In genomic region chr3:150733936-150734794, GRCh38 we compare ENCODE assay signal across 1 cellular context.
TF ChIP-seq lines count a peak whose summit lies in the region.

No MANE protein-coding gene starts in this region.

TF ChIP-seq in HepG2, 621 proteins besides CTCF, POLR2A, EP300 and RAD21 (continued from another document and continues in another):
- TF ChIP-seq YEATS2 (CRISPR knock-in tag; IDR thresholded peaks at IDR 0.05; ENCODE audit: borderline replicate concordance) (no peak), ZNF350 (CRISPR knock-in tag; IDR thresholded peaks at IDR 0.05; ENCODE audit: borderline replicate concordance, low read depth) (no peak), ATF4 (CRISPR knock-in tag; IDR thresholded peaks at IDR 0.05) (0 out of 4 replicates have a peak, but pooled peaks of 1 of the 2 experiments have one; percentile 32), ZNF784 (CRISPR knock-in tag; IDR thresholded peaks at IDR 0.05; ENCODE audit: borderline replicate concordance) (peak; percentile 45; the same call in 1 of the 2 replicates), GRHL1 (CRISPR knock-in tag; conservative IDR thresholded peaks at IDR 0.05) (no peak), HMG20A (CRISPR knock-in tag; IDR thresholded peaks at IDR 0.05; ENCODE audit: borderline replicate concordance) (peak; percentile 79; the same call in 1 of the 2 replicates), ZBTB20 (CRISPR knock-in tag; IDR thresholded peaks at IDR 0.05; ENCODE audit: borderline replicate concordance, low read depth) (no peak), ATF5 (CRISPR knock-in tag; IDR thresholded peaks at IDR 0.05; ENCODE audit: low read depth) (no peak), MTERF4 (CRISPR knock-in tag; IDR thresholded peaks at IDR 0.05) (no peak), SAFB2 (CRISPR knock-in tag; IDR thresholded peaks at IDR 0.05; ENCODE audit: borderline replicate concordance, low read depth) (no peak), ERF (CRISPR knock-in tag; IDR thresholded peaks at IDR 0.05) (no peak), CREB1 (IDR thresholded peaks at IDR 0.05) (no peak), CREB1 (CRISPR knock-in tag; IDR thresholded peaks at IDR 0.05) (no peak), DNMT3B (CRISPR knock-in tag; conservative IDR thresholded peaks at IDR 0.05) (no peak), MBNL3 (CRISPR knock-in tag; conservative IDR thresholded peaks at IDR 0.05) (no peak), HNRNPK (IDR thresholded peaks at IDR 0.05; ENCODE audit: low read depth, low read length, poor library complexity, severe bottlenecking) (no peak), ZZZ3 (CRISPR knock-in tag; IDR thresholded peaks at IDR 0.05; ENCODE audit: borderline replicate concordance) (no peak), ZNF691 (CRISPR knock-in tag; IDR thresholded peaks at IDR 0.05; ENCODE audit: borderline replicate concordance, low read depth) (0 out of 2 replicates have a peak, but pooled peaks have one; percentile 4), SRY (CRISPR knock-in tag; IDR thresholded peaks at IDR 0.05) (no peak), ZNF780A (CRISPR knock-in tag; IDR thresholded peaks at IDR 0.05) (no peak), ZNF556 (CRISPR knock-in tag; IDR thresholded peaks at IDR 0.05; ENCODE audit: borderline replicate concordance) (no peak), ZNF879 (CRISPR knock-in tag; IDR thresholded peaks at IDR 0.05) (no peak), HCFC1 (IDR thresholded peaks at IDR 0.05; ENCODE audit: low read depth, low read length) (no peak), PTBP1 (IDR thresholded peaks at IDR 0.05; ENCODE audit: low read depth, low read length, poor library complexity, severe bottlenecking) (no peak), NFIC (IDR thresholded peaks at IDR 0.05; ENCODE audit: low read length) (0 out of 2 replicates have a peak, but pooled peaks have one; percentile 56), ZNF549 (CRISPR knock-in tag; IDR thresholded peaks at IDR 0.05) (no peak), SALL1 (CRISPR knock-in tag; IDR thresholded peaks at IDR 0.05) (peak; percentile 59), KAT7 (CRISPR knock-in tag; IDR thresholded peaks at IDR 0.05; ENCODE audit: borderline replicate concordance) (no peak), KAT2B (IDR thresholded peaks at IDR 0.05; ENCODE audit: borderline replicate concordance, low read depth, low read length) (no peak), ZMYM4 (CRISPR knock-in tag; IDR thresholded peaks at IDR 0.05) (no peak; the same call in 1 of the 2 replicates), XBP1 (CRISPR knock-in tag; IDR thresholded peaks at IDR 0.05) (no peak), KLF12 (CRISPR knock-in tag; IDR thresholded peaks at IDR 0.05; ENCODE audit: borderline replicate concordance) (no peak), MAF1 (CRISPR knock-in tag; IDR thresholded peaks at IDR 0.05; ENCODE audit: borderline replicate concordance) (no peak), E2F1 (CRISPR knock-in tag; IDR thresholded peaks at IDR 0.05) (no peak; the same call in 1 of the 2 replicates), ATF1 (CRISPR knock-in tag; IDR thresholded peaks at IDR 0.05) (peak; percentile 55; the same call in 1 of the 2 replicates), ETS1 (CRISPR knock-in tag; IDR thresholded peaks at IDR 0.05) (no peak), HNF4A (CRISPR knock-in tag; IDR thresholded peaks at IDR 0.05) (peak; percentile 26; the same call in 1 of the 2 replicates), ZNF510 (CRISPR knock-in tag; IDR thresholded peaks at IDR 0.05; ENCODE audit: low read depth) (no peak), ZNF816 (CRISPR knock-in tag; IDR thresholded peaks at IDR 0.05; ENCODE audit: borderline replicate concordance) (no peak), RNF219 (CRISPR knock-in tag; IDR thresholded peaks at IDR 0.05) (no peak), ZNF367 (CRISPR knock-in tag; IDR thresholded peaks at IDR 0.05; ENCODE audit: borderline replicate concordance) (no peak), CREB3 (CRISPR knock-in tag; IDR thresholded peaks at IDR 0.05) (no peak), ZNF772 (CRISPR knock-in tag; IDR thresholded peaks at IDR 0.05) (no peak), ZMAT5 (CRISPR knock-in tag; IDR thresholded peaks at IDR 0.05; ENCODE audit: borderline replicate concordance, low read depth) (no peak), POLR2AphosphoS2 (IDR thresholded peaks at IDR 0.05; ENCODE audit: low read depth, low read length) (no peak), TARDBP (CRISPR knock-in tag; IDR thresholded peaks at IDR 0.05) (no peak), JARID2 (CRISPR knock-in tag; IDR thresholded peaks at IDR 0.05; ENCODE audit: insufficient replicate concordance) (no peak), SIX4 (CRISPR knock-in tag; IDR thresholded peaks at IDR 0.05) (no peak), ZBTB10 (CRISPR knock-in tag; IDR thresholded peaks at IDR 0.05; ENCODE audit: borderline replicate concordance) (no peak), ZNF256 (CRISPR knock-in tag; conservative IDR thresholded peaks at IDR 0.05) (peak; percentile 86), NCOA5 (CRISPR knock-in tag; IDR thresholded peaks at IDR 0.05) (no peak)
